Comparison of ENCODE assay signal across 9 cellular contexts in the genomic region with DNA sequence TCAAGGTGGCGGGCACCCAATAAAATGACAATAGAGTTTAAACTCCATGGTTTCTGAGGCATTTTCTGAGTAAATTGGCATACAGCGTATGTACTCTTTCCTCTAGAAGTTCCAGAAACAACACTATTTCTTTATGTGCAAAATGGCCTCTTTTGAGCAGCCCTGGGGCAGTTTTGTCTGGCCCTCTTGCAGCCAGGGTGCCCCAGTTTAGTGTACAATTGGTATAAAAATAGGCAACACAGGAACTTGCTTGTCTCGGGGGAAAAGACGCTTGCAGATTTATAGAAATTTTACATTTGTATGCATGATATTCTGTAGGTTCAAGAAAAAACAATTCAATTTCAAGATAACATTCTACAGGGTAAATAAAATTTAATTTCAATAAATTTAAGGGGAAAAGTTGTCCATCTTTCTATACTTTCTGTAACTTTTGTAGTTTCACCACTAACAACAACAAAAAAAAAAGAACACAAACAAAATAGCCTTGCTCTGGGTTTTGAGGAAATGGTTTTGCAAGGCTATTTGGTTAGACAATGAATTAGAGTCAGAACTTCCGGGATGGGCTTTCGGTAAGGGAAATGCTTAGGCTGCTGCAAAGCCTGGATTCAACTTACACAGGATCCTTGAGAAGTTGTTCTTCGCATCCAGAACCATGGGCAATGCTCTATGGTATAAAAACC. TPM values are rescaled to one million over a fixed set of nuclear protein-coding genes. Genes with fewer than 3 reads are reported as not detected.
DNase-seq lines count a peak whose midpoint lies in the region; ATAC-seq and TF ChIP-seq lines count a peak whose summit lies in the region.
"Had no signal": no experiment of that assay in that cellular context is flagged by ENCODE, and none has a peak within 500 bp of the region (broad histone marks: within the 10 kb centered on the region; RNA-seq: fewer than 3 reads in every experiment).

No MANE protein-coding gene starts in this region.

- H3K27me3 Mint-ChIP-seq in activated CD8-positive, alpha-beta memory T cell treated with anti-CD3 and anti-CD28 coated beads, Interleukin-2, amount 10 ng/mL, durations not matched to agents 7 days and 5 days, result no peaks in the 10 kb centered on the region
- no peaks in the 10 kb centered on the region for H3K27me3 Mint-ChIP-seq in stimulated activated naive CD8-positive, alpha-beta T cell treated with anti-CD3 and anti-CD28 coated beads, Interleukin-15, amount 100 ng/mL, for 72 hours
- H3K27me3 Mint-ChIP-seq in GM23338 (ENCODE audit: insufficient read depth, low read depth, poor library complexity), result no peaks in the 10 kb centered on the region

- H3K4me1 ChIP-seq in adrenal gland (replicated peaks in 1 of 2), result peaks cover 13 to 44% of the 10 kb centered on the region in 2 donors
- H3K4me1 ChIP-seq in GM23338 (ENCODE audit: insufficient read depth), result peaks cover 9% of the 10 kb centered on the region
- H3K4me1 ChIP-seq: SJCRH30 had no signal

- no peak overlapping the region for H3K4me2 ChIP-seq in GM23338

- 69 to 83% (median 73%) methylated on average over 7 of the region's 7 CpGs for WGBS in adrenal gland, 4 donors

- peak overlapping the region in 2 of 5 donors; percentile 47 to 64 for H3K27ac ChIP-seq in adrenal gland
- H3K27ac ChIP-seq in GM23338 (ENCODE audit: low read depth), result no peak overlapping the region
- H3K27ac ChIP-seq: SJCRH30 had no signal

- H3K79me2 ChIP-seq in GM23338 (replicated peaks; ENCODE audit: insufficient read depth), result peaks cover 50% of the 10 kb centered on the region

- no peak overlapping the region for H3K4me3 Mint-ChIP-seq in activated CD8-positive, alpha-beta memory T cell treated with anti-CD3 and anti-CD28 coated beads, Interleukin-2, amount 10 ng/mL, durations not matched to agents 7 days and 5 days
- H3K4me3 Mint-ChIP-seq in stimulated activated naive CD8-positive, alpha-beta T cell treated with anti-CD3 and anti-CD28 coated beads, Interleukin-15, amount 100 ng/mL, for 72 hours, result peak overlapping the region; percentile 37 to 40
- no peak overlapping the region for H3K4me3 Mint-ChIP-seq in GM23338

- ATAC-seq in activated CD8-positive, alpha-beta memory T cell treated with anti-CD3 and anti-CD28 coated beads, Interleukin-2, amount 10 ng/mL, durations not matched to agents 7 days and 5 days, result peak; percentile 31
- peak; percentile 32 for ATAC-seq in HG02870 (IDR thresholded peaks at IDR 0.05; ENCODE audit: unreplicated experiment)
- ATAC-seq in stimulated activated naive CD8-positive, alpha-beta T cell treated with anti-CD3 and anti-CD28 coated beads, Interleukin-15, amount 100 ng/mL, for 72 hours, result peak; percentile 8
- no peak for ATAC-seq in sciatic nerve
- no peak for ATAC-seq in GM23338

- no peak overlapping the region for H2AFZ ChIP-seq in GM23338

- H3K4me1 Mint-ChIP-seq in activated CD8-positive, alpha-beta memory T cell treated with anti-CD3 and anti-CD28 coated beads, Interleukin-2, amount 10 ng/mL, durations not matched to agents 7 days and 5 days, result peaks cover 67% of the 10 kb centered on the region
- H3K4me1 Mint-ChIP-seq in stimulated activated naive CD8-positive, alpha-beta T cell treated with anti-CD3 and anti-CD28 coated beads, Interleukin-15, amount 100 ng/mL, for 72 hours, result peaks cover 85% of the 10 kb centered on the region
- H3K4me1 Mint-ChIP-seq in GM23338, result peaks cover 22% of the 10 kb centered on the region

- H4K20me1 ChIP-seq in GM23338 (replicated peaks; ENCODE audit: insufficient read depth), result no peaks in the 10 kb centered on the region

- no peaks in the 10 kb centered on the region for H3K9me3 ChIP-seq in adrenal gland (replicated peaks in 1 of 3)
- H3K9me3 ChIP-seq: SJCRH30 had no signal

- H3K36me3 Mint-ChIP-seq in activated CD8-positive, alpha-beta memory T cell treated with anti-CD3 and anti-CD28 coated beads, Interleukin-2, amount 10 ng/mL, durations not matched to agents 7 days and 5 days, result no peaks in the 10 kb centered on the region
- H3K36me3 Mint-ChIP-seq in GM23338 (ENCODE audit: low read depth), result peaks cover 4% of the 10 kb centered on the region; the same call in 1 of the 3 replicates

- intact Hi-C loops in sciatic nerve (cut with DNase I), result no loop called here
- intact Hi-C loops in adrenal gland (cut with DNase I), result no loop called here

- no peak for DNase-seq in activated CD8-positive, alpha-beta memory T cell treated with anti-CD3 and anti-CD28 coated beads, Interleukin-2, amount 10 ng/mL, durations not matched to agents 7 days and 5 days
- DNase-seq in activated CD8-positive, alpha-beta memory T cell treated with anti-CD3 and anti-CD28 coated beads for 24 hours, result no peak
- DNase-seq in SKM-1 (lab: John Stamatoyannopoulos, UW; ENCODE audit: unreplicated experiment), result peak; percentile 60
- no peak for DNase-seq in stimulated activated naive CD8-positive, alpha-beta T cell treated with anti-CD3 and anti-CD28 coated beads, Interleukin-15, amount 100 ng/mL, for 72 hours
- DNase-seq in sciatic nerve (ENCODE audit: low spot score), result no peak
- no peak for DNase-seq in adrenal gland
- no peak for DNase-seq in GM23338 (ENCODE audit: low spot score)
- DNase-seq: SJCRH30 had no signal

- CTCF ChIA-PET in activated CD8-positive, alpha-beta memory T cell treated with anti-CD3 and anti-CD28 coated beads, Interleukin-2, amount 10 ng/mL, durations not matched to agents 7 days and 5 days (lab: Charles Lee), result no interaction called here

- H3K27ac Mint-ChIP-seq in activated CD8-positive, alpha-beta memory T cell treated with anti-CD3 and anti-CD28 coated beads, Interleukin-2, amount 10 ng/mL, durations not matched to agents 7 days and 5 days, result peak overlapping the region; percentile 49
- no peak overlapping the region for H3K27ac Mint-ChIP-seq in stimulated activated naive CD8-positive, alpha-beta T cell treated with anti-CD3 and anti-CD28 coated beads, Interleukin-15, amount 100 ng/mL, for 72 hours
- H3K27ac Mint-ChIP-seq in GM23338, result no peak overlapping the region

- no peaks in the 10 kb centered on the region for H3F3A ChIP-seq in GM23338 (replicated peaks; ENCODE audit: low read depth)

- H3K9me3 Mint-ChIP-seq in activated CD8-positive, alpha-beta memory T cell treated with anti-CD3 and anti-CD28 coated beads, Interleukin-2, amount 10 ng/mL, durations not matched to agents 7 days and 5 days (ENCODE audit: low read depth), result no peaks in the 10 kb centered on the region
- H3K9me3 Mint-ChIP-seq in stimulated activated naive CD8-positive, alpha-beta T cell treated with anti-CD3 and anti-CD28 coated beads, Interleukin-15, amount 100 ng/mL, for 72 hours, result no peaks in the 10 kb centered on the region
- no peaks in the 10 kb centered on the region for H3K9me3 Mint-ChIP-seq in GM23338

- no peak overlapping the region for H3K4me3 ChIP-seq in adrenal gland
- no peak overlapping the region for H3K4me3 ChIP-seq in GM23338
- H3K4me3 ChIP-seq: SJCRH30 had no signal

- H3K9me2 ChIP-seq in GM23338 (ENCODE audit: insufficient read depth), result no peaks in the 10 kb centered on the region

- no peak for TF ChIP-seq POLR2A in adrenal gland (IDR thresholded peaks at IDR 0.05)

- no peak for TF ChIP-seq CTCF in adrenal gland (IDR thresholded peaks at IDR 0.05)
- TF ChIP-seq CTCF in GM23338 (conservative IDR thresholded peaks at IDR 0.05; ENCODE audit: low read depth in 2 of 2), result no peak

- H3K36me3 ChIP-seq in adrenal gland (replicated peaks in 1 of 2) (no peaks in the 10 kb centered on the region), GM23338 (ENCODE audit: insufficient read depth) (no peaks in the 10 kb centered on the region)
- H3K36me3 ChIP-seq: SJCRH30 had no signal

- no peaks in the 10 kb centered on the region for H3K27me3 ChIP-seq in adrenal gland
- no peaks in the 10 kb centered on the region for H3K27me3 ChIP-seq in GM23338 (ENCODE audit: insufficient read depth)
- H3K27me3 ChIP-seq: SJCRH30 had no signal

TF ChIP-seq in GM23338, 12 proteins besides CTCF, POLR2A, EP300 and RAD21:
- TF ChIP-seq STAT1 (IDR thresholded peaks at IDR 0.05; ENCODE audit: unreplicated experiment) (no peak), CREB1 (CRISPR knock-in tag; IDR thresholded peaks at IDR 0.05; ENCODE audit: low read depth) (no peak), POLR2AphosphoS5 (IDR thresholded peaks at IDR 0.05; ENCODE audit: low read depth) (no peak), ZNF114 (CRISPR knock-in tag; IDR thresholded peaks at IDR 0.05) (no peak), REST (IDR thresholded peaks at IDR 0.05; ENCODE audit: unreplicated experiment) (no peak)

RNA-seq across cellular contexts. Expression of gene LRCH1, which starts 45.3 kb away (rescaled TPM):
- 10 to 100 TPM; 19.8 to 20.9 TPM for total RNA-seq in activated CD8-positive, alpha-beta memory T cell treated with anti-CD3 and anti-CD28 coated beads, Interleukin-2, amount 10 ng/mL, durations not matched to agents 7 days and 5 days
- total RNA-seq in sciatic nerve (28.2 TPM), adrenal gland (10 to 100 TPM in 4 of 8 donors, 1 to 10 TPM in 4; 4.1 to 13.6 (median 9.7) TPM)
- polyA plus RNA-seq in adrenal gland (1 to 10 TPM; 2.8 to 6.4 (median 3.8) TPM), GM23338 (2016; fragmentation: Nextera tagmentation; extraction: Ambion mirVana) (3.1 and 3.9 TPM in 2 replicates)
- 8.0 and 9.2 TPM in 2 replicates for total RNA-seq in GM23338 (2014; rRNA removed; shearing (Covaris generic))

Comparison
In these comparisons a context has a peak if more than half of its experiments do, and no peak if none do; other contexts are left out.
1. ATAC-seq: peak in activated CD8-positive, alpha-beta memory T cell treated with anti-CD3 and anti-CD28 coated beads, Interleukin-2, amount 10 ng/mL, durations not matched to agents 7 days and 5 days (single experiment), HG02870 (single experiment) and stimulated activated naive CD8-positive, alpha-beta T cell treated with anti-CD3 and anti-CD28 coated beads, Interleukin-15, amount 100 ng/mL, for 72 hours (single experiment); none in sciatic nerve (single experiment) and GM23338 (single experiment).
2. H3K4me3 Mint-ChIP-seq: peak in stimulated activated naive CD8-positive, alpha-beta T cell treated with anti-CD3 and anti-CD28 coated beads, Interleukin-15, amount 100 ng/mL, for 72 hours (2 of 2); none in activated CD8-positive, alpha-beta memory T cell treated with anti-CD3 and anti-CD28 coated beads, Interleukin-2, amount 10 ng/mL, durations not matched to agents 7 days and 5 days (single experiment) and GM23338 (single experiment).